Comparison of ENCODE assay signal across 10 cellular contexts in the genomic region with DNA sequence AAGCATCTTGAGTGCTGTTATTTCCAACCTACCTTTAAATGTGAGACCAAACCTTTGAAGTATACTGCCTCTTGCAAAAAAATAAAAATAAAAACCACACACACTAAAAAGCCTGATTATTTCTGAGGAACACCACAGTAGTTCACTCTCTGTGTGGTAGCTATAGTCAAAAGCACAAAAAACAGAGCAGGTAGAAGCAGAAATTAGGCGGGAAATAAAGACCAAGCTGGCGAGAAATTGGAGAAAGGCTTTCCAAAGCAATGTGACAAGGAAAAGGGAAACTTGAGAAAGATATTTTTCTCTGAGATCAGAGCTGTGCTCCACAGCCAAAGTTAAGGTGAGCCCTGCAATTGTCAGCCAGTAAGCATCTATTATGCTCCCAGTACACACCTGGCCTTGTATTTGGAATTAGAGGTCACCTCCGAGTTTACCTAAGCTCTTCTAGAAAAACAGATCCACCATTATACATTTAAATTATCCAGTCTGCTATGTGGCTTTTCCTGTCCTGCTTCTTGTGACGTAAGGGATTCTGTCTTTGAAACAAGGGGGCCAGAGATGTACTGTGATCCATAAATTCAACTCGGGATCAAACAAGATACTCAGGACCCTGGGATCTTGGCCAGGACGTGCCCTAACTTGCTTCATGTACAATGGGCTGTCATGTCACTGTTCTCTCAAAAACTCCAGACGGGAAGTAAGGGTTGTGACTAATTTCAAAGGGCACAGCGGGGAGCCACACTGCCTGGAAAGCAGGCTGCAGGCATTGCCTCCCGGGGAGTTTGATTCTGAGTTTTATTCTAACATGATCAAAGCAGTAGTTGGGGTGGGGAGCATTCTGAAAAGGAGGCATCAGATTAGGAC. TPM values are rescaled to one million over a fixed set of nuclear protein-coding genes. Genes with fewer than 3 reads are reported as not detected.
DNase-seq lines count a peak whose midpoint lies in the region; ATAC-seq and TF ChIP-seq lines count a peak whose summit lies in the region.
"Had no signal": no experiment of that assay in that cellular context is flagged by ENCODE, and none has a peak within 500 bp of the region (broad histone marks: within the 10 kb centered on the region; RNA-seq: fewer than 3 reads in every experiment).

No MANE protein-coding gene starts in this region.

- H3K9me3 Mint-ChIP-seq in osteocyte (ENCODE audit: unreplicated experiment) = no peaks in the 10 kb centered on the region
- H3K9me3 Mint-ChIP-seq: activated naive CD4-positive, alpha-beta T cell treated with anti-CD3 and anti-CD28 coated beads, Interleukin-2, amount 50 U/mL, for 72 hours had no signal

- H3K36me3 ChIP-seq in ES-I3 (ENCODE audit: insufficient read depth, low read length) (no peaks in the 10 kb centered on the region), breast epithelium (no peaks in the 10 kb centered on the region), ascending aorta (no peaks in the 10 kb centered on the region)

- H3K4me3 ChIP-seq in breast epithelium = peak overlapping the region in 1 of 3 donors; percentile 55
- no peak overlapping the region for H3K4me3 ChIP-seq in ascending aorta

- peak overlapping the region; percentile 24 for H3K27ac Mint-ChIP-seq in osteocyte (ENCODE audit: unreplicated experiment)
- H3K27ac Mint-ChIP-seq: activated naive CD4-positive, alpha-beta T cell treated with anti-CD3 and anti-CD28 coated beads, Interleukin-2, amount 50 U/mL, for 72 hours had no signal

- TF ChIP-seq POLR2A in breast epithelium (IDR thresholded peaks at IDR 0.05) = no peak

- H3K4me1 ChIP-seq in ES-I3 (ENCODE audit: insufficient read depth, low read length) (peaks cover 64% of the 10 kb centered on the region), breast epithelium (peaks cover 8 to 15% of the 10 kb centered on the region in 2 donors), ascending aorta (peaks cover 9 to 25% of the 10 kb centered on the region in 2 donors)

- intact Hi-C loops in breast epithelium (cut with DNase I; ENCODE audit: low total_unique reads) (no loop called here), ascending aorta (cut with DNase I) (no loop called here)

- H3K27ac ChIP-seq in breast epithelium (peak overlapping the region; percentile 96 to 97), ascending aorta (no peak overlapping the region)

- H3K9ac ChIP-seq in ES-I3 (ENCODE audit: low read depth, low read length) = peak overlapping the region; percentile 2; the same call in 1 of the 2 replicates

- TF ChIP-seq CTCF in breast epithelium (IDR thresholded peaks at IDR 0.05) (no peak), osteocyte (IDR thresholded peaks at IDR 0.05) (no peak), ascending aorta (IDR thresholded peaks at IDR 0.05) (no peak)

- DNase-seq in NCI-H2171 (lab: John Stamatoyannopoulos, UW) (peak; percentile 9), breast epithelium (ENCODE audit: low spot score in 2 of 2) (peak in 1 of 2 donors; percentile 81), osteocyte (ENCODE audit: extremely low spot score, unreplicated experiment) (no peak), ascending aorta (ENCODE audit: low spot score in 2 of 2) (no peak)
- no peak for DNase-seq in stimulated activated naive CD4-positive, alpha-beta T cell treated with Interleukin-2 at 50 U/mL for 16 hours (lab: John Stamatoyannopoulos, UW)
- DNase-seq: stimulated activated CD4-positive, alpha-beta T cell treated with anti-CD3 and anti-CD28 coated beads, Interleukin-4, amount 100 ng/mL, for 1 hour had no signal

- peaks cover 45% of the 10 kb centered on the region for H3K27me3 Mint-ChIP-seq in osteocyte (ENCODE audit: unreplicated experiment)

- no peaks in the 10 kb centered on the region for H3K36me3 Mint-ChIP-seq in osteocyte (ENCODE audit: unreplicated experiment)
- H3K36me3 Mint-ChIP-seq: activated naive CD4-positive, alpha-beta T cell treated with anti-CD3 and anti-CD28 coated beads, Interleukin-2, amount 50 U/mL, for 72 hours had no signal

- H3K4me1 Mint-ChIP-seq in osteocyte (ENCODE audit: unreplicated experiment) = peaks cover 36% of the 10 kb centered on the region

- H3K4me3 Mint-ChIP-seq in osteocyte (ENCODE audit: unreplicated experiment) = no peak overlapping the region

- ATAC-seq in HG03378 (IDR thresholded peaks at IDR 0.05; ENCODE audit: unreplicated experiment) (no peak), HG02840 (IDR thresholded peaks at IDR 0.05; ENCODE audit: low FRiP score, unreplicated experiment) (no peak)

- H3K27me3 ChIP-seq in breast epithelium (no peaks in the 10 kb centered on the region), ascending aorta (no peaks in the 10 kb centered on the region)

- H3K9me3 ChIP-seq in ES-I3 (ENCODE audit: control insufficient read depth, insufficient read depth, low read length) (no peaks in the 10 kb centered on the region), breast epithelium (no peaks in the 10 kb centered on the region), ascending aorta (no peaks in the 10 kb centered on the region)

RNA-seq across cellular contexts. Expression of a gene that starts 39.8 kb away (rescaled TPM):
- total RNA-seq in breast epithelium (10 to 100 TPM; 27.5 to 47.8 (median 42.1) TPM), osteocyte (51.9 and 53.1 TPM in 2 replicates), ascending aorta (6.0 TPM)

Comparison
In these comparisons a context has a peak if more than half of its experiments do, and no peak if none do; other contexts are left out.
1. H3K27ac ChIP-seq: peak in breast epithelium (2 of 2); none in ascending aorta (0 of 2).